In the genomic region with DNA sequence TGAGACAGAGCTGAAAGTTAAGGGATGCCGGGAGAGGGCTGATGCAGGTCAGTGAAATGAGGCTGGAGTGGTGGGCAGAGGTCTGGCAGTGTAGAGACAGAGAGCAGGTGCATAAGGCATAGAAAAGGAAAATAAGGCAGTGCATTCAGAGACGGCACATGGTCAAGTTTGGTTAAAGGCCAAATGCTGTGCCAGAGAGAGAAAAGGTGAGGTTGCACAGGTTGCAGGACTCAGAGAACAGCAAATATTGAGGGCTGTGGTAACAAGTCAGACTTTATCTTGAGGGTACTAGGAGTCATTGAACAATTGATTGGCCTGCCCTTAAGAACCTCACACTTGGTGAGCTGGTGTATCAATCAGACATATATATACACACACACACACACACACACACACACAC, we compare ENCODE assay signal across 6 cellular contexts.
"Had no signal": no experiment of that assay in that cellular context is flagged by ENCODE, and none has a peak within 500 bp of the region (broad histone marks: within the 10 kb centered on the region; RNA-seq: fewer than 3 reads in every experiment).

No MANE protein-coding gene starts in this region.

- H3K27ac ChIP-seq: HL-60, KMS-11 had no signal

- ATAC-seq: K562 had no signal

- H3K9ac ChIP-seq: KMS-11 had no signal

- DNase-seq: IMR-90, KBM-7, KG1 had no signal

- H3K4me2 ChIP-seq: KMS-11 had no signal

- FAIRE-seq: K562 had no signal

- H3K4me3 ChIP-seq: K562 had no signal
